ENCODE assay signal across 1 cellular context in the genomic region with DNA sequence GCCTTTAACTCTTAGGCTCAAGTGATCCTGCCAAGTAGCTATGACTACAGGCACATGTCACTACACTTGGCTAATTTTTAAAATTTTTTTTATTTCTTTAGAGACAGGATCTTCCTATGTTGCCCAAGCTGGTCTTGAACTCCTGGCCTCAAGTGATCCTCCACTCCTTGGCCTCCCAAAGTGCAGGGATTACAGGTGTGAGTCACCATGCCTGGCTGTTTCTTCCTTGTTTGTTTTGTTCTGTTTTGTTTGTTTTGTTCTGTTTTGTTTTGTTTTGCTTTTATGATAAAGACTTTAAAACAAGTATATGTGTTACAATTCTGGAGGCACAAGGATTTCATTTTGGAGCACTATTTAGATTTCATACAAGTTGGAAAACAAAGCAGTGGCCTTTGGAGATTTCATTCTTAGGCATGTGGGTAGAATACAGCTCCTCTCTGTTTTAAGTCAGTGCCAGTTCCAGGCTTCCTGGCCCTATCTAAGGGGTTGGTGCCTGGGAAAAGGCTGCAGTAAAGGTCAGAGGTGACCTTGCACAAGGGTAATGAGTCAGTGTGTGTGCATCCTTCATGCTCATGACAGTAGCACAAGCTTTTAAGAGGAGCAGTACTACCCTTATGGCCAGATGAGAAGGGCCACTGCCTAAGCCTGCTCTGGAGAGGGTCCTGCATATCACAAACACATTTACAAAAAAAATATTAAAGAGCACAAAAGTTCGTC.
TF ChIP-seq lines count a peak whose summit lies in the region.

No MANE protein-coding gene starts in this region.

TF ChIP-seq in HCT116, 20 proteins besides CTCF, POLR2A, EP300 and RAD21 (continued from another document):
- TF ChIP-seq EZH2phosphoT487 (IDR thresholded peaks at IDR 0.05; ENCODE audit: borderline replicate concordance) (no peak), SP1 (IDR thresholded peaks at IDR 0.05; ENCODE audit: low read depth) (no peak), ELF1 (IDR thresholded peaks at IDR 0.05; ENCODE audit: borderline replicate concordance, low read depth) (no peak), SRF (IDR thresholded peaks at IDR 0.05; ENCODE audit: low read depth) (no peak), POLR2AphosphoS5 (IDR thresholded peaks at IDR 0.05; ENCODE audit: low read depth, low read length) (no peak), ZFX (IDR thresholded peaks at IDR 0.05) (no peak), ZNF274 (IDR thresholded peaks at IDR 0.05; ENCODE audit: low read depth, low read length) (no peak)
- TF ChIP-seq, protein P1, sequence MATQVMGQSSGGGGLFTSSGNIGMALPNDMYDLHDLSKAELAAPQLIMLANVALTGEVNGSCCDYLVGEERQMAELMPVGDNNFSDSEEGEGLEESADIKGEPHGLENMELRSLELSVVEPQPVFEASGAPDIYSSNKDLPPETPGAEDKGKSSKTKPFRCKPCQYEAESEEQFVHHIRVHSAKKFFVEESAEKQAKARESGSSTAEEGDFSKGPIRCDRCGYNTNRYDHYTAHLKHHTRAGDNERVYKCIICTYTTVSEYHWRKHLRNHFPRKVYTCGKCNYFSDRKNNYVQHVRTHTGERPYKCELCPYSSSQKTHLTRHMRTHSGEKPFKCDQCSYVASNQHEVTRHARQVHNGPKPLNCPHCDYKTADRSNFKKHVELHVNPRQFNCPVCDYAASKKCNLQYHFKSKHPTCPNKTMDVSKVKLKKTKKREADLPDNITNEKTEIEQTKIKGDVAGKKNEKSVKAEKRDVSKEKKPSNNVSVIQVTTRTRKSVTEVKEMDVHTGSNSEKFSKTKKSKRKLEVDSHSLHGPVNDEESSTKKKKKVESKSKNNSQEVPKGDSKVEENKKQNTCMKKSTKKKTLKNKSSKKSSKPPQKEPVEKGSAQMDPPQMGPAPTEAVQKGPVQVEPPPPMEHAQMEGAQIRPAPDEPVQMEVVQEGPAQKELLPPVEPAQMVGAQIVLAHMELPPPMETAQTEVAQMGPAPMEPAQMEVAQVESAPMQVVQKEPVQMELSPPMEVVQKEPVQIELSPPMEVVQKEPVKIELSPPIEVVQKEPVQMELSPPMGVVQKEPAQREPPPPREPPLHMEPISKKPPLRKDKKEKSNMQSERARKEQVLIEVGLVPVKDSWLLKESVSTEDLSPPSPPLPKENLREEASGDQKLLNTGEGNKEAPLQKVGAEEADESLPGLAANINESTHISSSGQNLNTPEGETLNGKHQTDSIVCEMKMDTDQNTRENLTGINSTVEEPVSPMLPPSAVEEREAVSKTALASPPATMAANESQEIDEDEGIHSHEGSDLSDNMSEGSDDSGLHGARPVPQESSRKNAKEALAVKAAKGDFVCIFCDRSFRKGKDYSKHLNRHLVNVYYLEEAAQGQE (IDR thresholded peaks at IDR 0.05; ENCODE audit: low read depth), result no peak
TF ChIP-seq in HCT116: peak in this region for 0.
